In genomic region chr14:70730393-70730792, GRCh38 we compare ENCODE assay signal across 8 cellular contexts.
"Had no signal": no experiment of that assay in that cellular context is flagged by ENCODE, and none has a peak within 500 bp of the region (broad histone marks: within the 10 kb centered on the region; RNA-seq: fewer than 3 reads in every experiment).

No MANE protein-coding gene starts in this region.

- FAIRE-seq: H1, H54, K562 had no signal

- H3K4me3 Mint-ChIP-seq: GM23338, H9 had no signal

- H3K4me3 ChIP-seq: GM23338, K562 had no signal

- DNase-seq: H9, HCEC 1CT, IMR-90, KG1 had no signal

- H3K4me2 ChIP-seq: GM23338 had no signal

- H3K27ac Mint-ChIP-seq: GM23338 had no signal

- ATAC-seq: GM23338, K562 had no signal

- H2AFZ ChIP-seq: GM23338 had no signal

- H3K9me3 Mint-ChIP-seq: GM23338, H9 had no signal
